ENCODE assay signal across 9 cellular contexts in the genomic region with DNA sequence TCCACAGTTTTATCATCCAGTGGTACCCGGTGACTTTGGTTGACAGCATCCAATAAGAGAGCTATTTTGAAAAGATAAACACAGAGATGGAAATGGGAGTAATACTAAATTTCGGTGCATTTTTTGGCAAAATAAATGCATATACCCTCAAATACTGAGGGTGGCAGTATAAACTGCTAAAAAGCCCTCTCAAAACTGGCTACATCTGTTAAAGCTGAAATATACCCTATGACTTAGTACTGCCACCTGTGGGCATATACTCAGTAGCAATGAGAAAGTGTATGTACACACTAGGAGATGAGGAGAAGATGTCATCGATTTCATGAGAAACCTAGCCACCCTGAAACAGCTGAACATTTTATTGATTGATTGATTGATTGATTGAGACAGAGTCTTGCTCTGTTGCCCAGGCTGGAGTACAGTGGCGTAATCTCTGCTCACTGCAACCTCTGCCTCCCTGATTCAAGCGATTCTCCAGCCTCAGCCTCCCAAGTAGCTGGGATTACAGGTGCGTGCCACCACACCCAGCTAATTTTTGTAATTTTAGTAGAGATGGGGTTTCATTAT. TPM values are rescaled to one million over a fixed set of nuclear protein-coding genes. Genes with fewer than 3 reads are reported as not detected.
DNase-seq lines count a peak whose midpoint lies in the region; ATAC-seq and TF ChIP-seq lines count a peak whose summit lies in the region.
"Had no signal": no experiment of that assay in that cellular context is flagged by ENCODE, and none has a peak within 500 bp of the region (broad histone marks: within the 10 kb centered on the region; RNA-seq: fewer than 3 reads in every experiment).

No MANE protein-coding gene starts in this region.

- no peak overlapping the region for H3K4me3 Mint-ChIP-seq in stimulated activated effector memory CD8-positive, alpha-beta T cell treated with anti-CD3 and anti-CD28 coated beads, Interleukin-12 subunit alpha, Interleukin-12 subunit beta, amount 100 ng/mL, for 72 hours
- H3K4me3 Mint-ChIP-seq in activated T-helper 1 cell treated with anti-CD3 and anti-CD28 coated beads, Interleukin-12 subunit alpha, Interleukin-12 subunit beta, Interleukin-2, Interleukin-4 antibody, amounts not matched to agents 30 ng/mL and 10 ng/mL and 1 ng/mL, durations not matched to agents 14 hours and 24 hours and 36 hours, result no peak overlapping the region
- no peak overlapping the region for H3K4me3 Mint-ChIP-seq in activated T-helper 2 cell treated with anti-CD3 and anti-CD28 coated beads, Interferon-gamma antibody, Interleukin-2, Interleukin-4, amounts not matched to agents 10 μg/mL and 5 μg/mL and 100 μg/mL, durations not matched to agents 14 hours and 24 hours and 36 hours (ENCODE audit: low read depth)

- peak; percentile 22 for DNase-seq in activated gamma-delta T cell treated with Interleukin-2 at 50 U/mL for 16 hours
- no peak for DNase-seq in activated gamma-delta T cell (lab: John Stamatoyannopoulos, UW)
- DNase-seq in RWPE1 (ENCODE audit: low spot score), result peak; percentile 62
- DNase-seq in fibroblast of mammary gland (ENCODE audit: low read depth), result peak; percentile 65
- no peak for DNase-seq in stimulated activated effector memory CD8-positive, alpha-beta T cell treated with anti-CD3 and anti-CD28 coated beads, Interleukin-12 subunit alpha, Interleukin-12 subunit beta, amount 100 ng/mL, for 72 hours (ENCODE audit: low spot score in 2 of 2)
- DNase-seq in activated T-helper 1 cell treated with anti-CD3 and anti-CD28 coated beads, Interleukin-12 subunit alpha, Interleukin-12 subunit beta, Interleukin-2, Interleukin-4 antibody, amounts not matched to agents 30 ng/mL and 10 ng/mL and 1 ng/mL, durations not matched to agents 14 hours and 24 hours and 36 hours (ENCODE audit: low spot score), result no peak
- no peak for DNase-seq in activated T-helper 2 cell treated with anti-CD3 and anti-CD28 coated beads, Interferon-gamma antibody, Interleukin-2, Interleukin-4, amounts not matched to agents 10 μg/mL and 5 μg/mL and 100 μg/mL, durations not matched to agents 14 hours and 24 hours and 36 hours (ENCODE audit: low spot score)

- TF ChIP-seq CTCF in RWPE1 (conservative IDR thresholded peaks at IDR 0.05; ENCODE audit: low read depth) (peak; percentile 35; the same call in 1 of the 2 replicates), fibroblast of mammary gland (conservative IDR thresholded peaks at IDR 0.05; ENCODE audit: control insufficient read depth, insufficient read depth, low read depth, low read length) (peak; percentile 49)

- no peaks in the 10 kb centered on the region for H3K9me3 Mint-ChIP-seq in stimulated activated effector memory CD8-positive, alpha-beta T cell treated with anti-CD3 and anti-CD28 coated beads, Interleukin-12 subunit alpha, Interleukin-12 subunit beta, amount 100 ng/mL, for 72 hours
- no peaks in the 10 kb centered on the region for H3K9me3 Mint-ChIP-seq in activated T-helper 1 cell treated with anti-CD3 and anti-CD28 coated beads, Interleukin-12 subunit alpha, Interleukin-12 subunit beta, Interleukin-2, Interleukin-4 antibody, amounts not matched to agents 30 ng/mL and 10 ng/mL and 1 ng/mL, durations not matched to agents 14 hours and 24 hours and 36 hours
- no peaks in the 10 kb centered on the region for H3K9me3 Mint-ChIP-seq in activated T-helper 2 cell treated with anti-CD3 and anti-CD28 coated beads, Interferon-gamma antibody, Interleukin-2, Interleukin-4, amounts not matched to agents 10 μg/mL and 5 μg/mL and 100 μg/mL, durations not matched to agents 14 hours and 24 hours and 36 hours

- no peaks in the 10 kb centered on the region for H3K36me3 Mint-ChIP-seq in stimulated activated effector memory CD8-positive, alpha-beta T cell treated with anti-CD3 and anti-CD28 coated beads, Interleukin-12 subunit alpha, Interleukin-12 subunit beta, amount 100 ng/mL, for 72 hours
- no peaks in the 10 kb centered on the region for H3K36me3 Mint-ChIP-seq in activated T-helper 1 cell treated with anti-CD3 and anti-CD28 coated beads, Interleukin-12 subunit alpha, Interleukin-12 subunit beta, Interleukin-2, Interleukin-4 antibody, amounts not matched to agents 30 ng/mL and 10 ng/mL and 1 ng/mL, durations not matched to agents 14 hours and 24 hours and 36 hours (ENCODE audit: low read depth)
- no peaks in the 10 kb centered on the region for H3K36me3 Mint-ChIP-seq in activated T-helper 2 cell treated with anti-CD3 and anti-CD28 coated beads, Interferon-gamma antibody, Interleukin-2, Interleukin-4, amounts not matched to agents 10 μg/mL and 5 μg/mL and 100 μg/mL, durations not matched to agents 14 hours and 24 hours and 36 hours (ENCODE audit: low read depth)

- no peak overlapping the region for H3K27ac ChIP-seq in RWPE1

- POLR2A ChIA-PET in RWPE1 (lab: Yijun Ruan, JAX; ENCODE audit: low non-redundant PET), result no interaction called here

- no peak overlapping the region for H3K4me3 ChIP-seq in fibroblast of mammary gland (ENCODE audit: control insufficient read depth, low read depth, low read length)

- CTCF ChIA-PET in RWPE1 (lab: Yijun Ruan, JAX), result interaction anchor here (0.6 to 1.2 kb wide), 7 partner anchors 21 to 1237 kb away, joined by 3 to 4 read pairs (median 3); no protein-coding TSS in a partner anchor

- H3K27me3 Mint-ChIP-seq in activated T-helper 1 cell treated with anti-CD3 and anti-CD28 coated beads, Interleukin-12 subunit alpha, Interleukin-12 subunit beta, Interleukin-2, Interleukin-4 antibody, amounts not matched to agents 30 ng/mL and 10 ng/mL and 1 ng/mL, durations not matched to agents 14 hours and 24 hours and 36 hours (ENCODE audit: insufficient read depth), result peaks cover 4% of the 10 kb centered on the region
- peaks cover 4% of the 10 kb centered on the region for H3K27me3 Mint-ChIP-seq in activated T-helper 2 cell treated with anti-CD3 and anti-CD28 coated beads, Interferon-gamma antibody, Interleukin-2, Interleukin-4, amounts not matched to agents 10 μg/mL and 5 μg/mL and 100 μg/mL, durations not matched to agents 14 hours and 24 hours and 36 hours (ENCODE audit: low read depth)

- peak; percentile 77 for ATAC-seq in HG03378 (IDR thresholded peaks at IDR 0.05; ENCODE audit: unreplicated experiment)
- ATAC-seq in stimulated activated effector memory CD8-positive, alpha-beta T cell treated with anti-CD3 and anti-CD28 coated beads, Interleukin-12 subunit alpha, Interleukin-12 subunit beta, amount 100 ng/mL, for 72 hours, result peak; percentile 97

- peaks cover 8% of the 10 kb centered on the region for H3K4me1 Mint-ChIP-seq in stimulated activated effector memory CD8-positive, alpha-beta T cell treated with anti-CD3 and anti-CD28 coated beads, Interleukin-12 subunit alpha, Interleukin-12 subunit beta, amount 100 ng/mL, for 72 hours
- peaks cover 7% of the 10 kb centered on the region for H3K4me1 Mint-ChIP-seq in activated T-helper 1 cell treated with anti-CD3 and anti-CD28 coated beads, Interleukin-12 subunit alpha, Interleukin-12 subunit beta, Interleukin-2, Interleukin-4 antibody, amounts not matched to agents 30 ng/mL and 10 ng/mL and 1 ng/mL, durations not matched to agents 14 hours and 24 hours and 36 hours (ENCODE audit: low read depth)
- no peaks in the 10 kb centered on the region for H3K4me1 Mint-ChIP-seq in activated T-helper 2 cell treated with anti-CD3 and anti-CD28 coated beads, Interferon-gamma antibody, Interleukin-2, Interleukin-4, amounts not matched to agents 10 μg/mL and 5 μg/mL and 100 μg/mL, durations not matched to agents 14 hours and 24 hours and 36 hours (ENCODE audit: low read depth)

- H3K27ac Mint-ChIP-seq in stimulated activated effector memory CD8-positive, alpha-beta T cell treated with anti-CD3 and anti-CD28 coated beads, Interleukin-12 subunit alpha, Interleukin-12 subunit beta, amount 100 ng/mL, for 72 hours, result no peak overlapping the region
- H3K27ac Mint-ChIP-seq in activated T-helper 1 cell treated with anti-CD3 and anti-CD28 coated beads, Interleukin-12 subunit alpha, Interleukin-12 subunit beta, Interleukin-2, Interleukin-4 antibody, amounts not matched to agents 30 ng/mL and 10 ng/mL and 1 ng/mL, durations not matched to agents 14 hours and 24 hours and 36 hours, result no peak overlapping the region
- H3K27ac Mint-ChIP-seq in activated T-helper 2 cell treated with anti-CD3 and anti-CD28 coated beads, Interferon-gamma antibody, Interleukin-2, Interleukin-4, amounts not matched to agents 10 μg/mL and 5 μg/mL and 100 μg/mL, durations not matched to agents 14 hours and 24 hours and 36 hours, result no peak overlapping the region

- intact Hi-C loops in activated T-helper 1 cell treated with anti-CD3 and anti-CD28 coated beads, Interleukin-12 subunit alpha, Interleukin-12 subunit beta, Interleukin-2, Interleukin-4 antibody, amounts not matched to agents 30 ng/mL and 10 ng/mL and 1 ng/mL, durations not matched to agents 14 hours and 24 hours and 36 hours (cut with micrococcal nuclease), result loop anchor here (1.0 kb wide), 1 partner anchor 75 kb away; no protein-coding TSS in a partner anchor
- intact Hi-C loops in activated T-helper 2 cell treated with anti-CD3 and anti-CD28 coated beads, Interferon-gamma antibody, Interleukin-2, Interleukin-4, amounts not matched to agents 10 μg/mL and 5 μg/mL and 100 μg/mL, durations not matched to agents 14 hours and 24 hours and 36 hours (cut with micrococcal nuclease), result loop anchor here (2.0 kb wide), 1 partner anchor 75 kb away; no protein-coding TSS in a partner anchor

RNA-seq across cellular contexts. Expression of gene TMEM128, which starts 12.2 kb away (rescaled TPM):
- total RNA-seq in activated T-helper 1 cell treated with anti-CD3 and anti-CD28 coated beads, Interleukin-12 subunit alpha, Interleukin-12 subunit beta, Interleukin-2, Interleukin-4 antibody, amounts not matched to agents 30 ng/mL and 10 ng/mL and 1 ng/mL, durations not matched to agents 14 hours and 24 hours and 36 hours, result 17.7 and 19.9 TPM in 2 replicates
- total RNA-seq in activated T-helper 2 cell treated with anti-CD3 and anti-CD28 coated beads, Interferon-gamma antibody, Interleukin-2, Interleukin-4, amounts not matched to agents 10 μg/mL and 5 μg/mL and 100 μg/mL, durations not matched to agents 14 hours and 24 hours and 36 hours, result 17.6 and 18.5 TPM in 2 replicates

RNA-seq across cellular contexts. Expression of gene LYAR, which starts 29.7 kb away (rescaled TPM):
- 86.8 and 88.3 TPM in 2 replicates for total RNA-seq in activated T-helper 1 cell treated with anti-CD3 and anti-CD28 coated beads, Interleukin-12 subunit alpha, Interleukin-12 subunit beta, Interleukin-2, Interleukin-4 antibody, amounts not matched to agents 30 ng/mL and 10 ng/mL and 1 ng/mL, durations not matched to agents 14 hours and 24 hours and 36 hours
- total RNA-seq in activated T-helper 2 cell treated with anti-CD3 and anti-CD28 coated beads, Interferon-gamma antibody, Interleukin-2, Interleukin-4, amounts not matched to agents 10 μg/mL and 5 μg/mL and 100 μg/mL, durations not matched to agents 14 hours and 24 hours and 36 hours, result 61.6 and 61.7 TPM in 2 replicates

RNA-seq across cellular contexts. Expression of gene ZBTB49, which starts 29.8 kb away (rescaled TPM):
- total RNA-seq in activated T-helper 1 cell treated with anti-CD3 and anti-CD28 coated beads, Interleukin-12 subunit alpha, Interleukin-12 subunit beta, Interleukin-2, Interleukin-4 antibody, amounts not matched to agents 30 ng/mL and 10 ng/mL and 1 ng/mL, durations not matched to agents 14 hours and 24 hours and 36 hours, result 7.4 and 8.5 TPM in 2 replicates
- 6.7 and 8.3 TPM in 2 replicates for total RNA-seq in activated T-helper 2 cell treated with anti-CD3 and anti-CD28 coated beads, Interferon-gamma antibody, Interleukin-2, Interleukin-4, amounts not matched to agents 10 μg/mL and 5 μg/mL and 100 μg/mL, durations not matched to agents 14 hours and 24 hours and 36 hours

RNA-seq across cellular contexts. Expression of gene OTOP1, which starts 33.5 kb away (rescaled TPM):
- total RNA-seq in activated T-helper 1 cell treated with anti-CD3 and anti-CD28 coated beads, Interleukin-12 subunit alpha, Interleukin-12 subunit beta, Interleukin-2, Interleukin-4 antibody, amounts not matched to agents 30 ng/mL and 10 ng/mL and 1 ng/mL, durations not matched to agents 14 hours and 24 hours and 36 hours, result not detected in 2 replicates
- total RNA-seq in activated T-helper 2 cell treated with anti-CD3 and anti-CD28 coated beads, Interferon-gamma antibody, Interleukin-2, Interleukin-4, amounts not matched to agents 10 μg/mL and 5 μg/mL and 100 μg/mL, durations not matched to agents 14 hours and 24 hours and 36 hours, result not detected in 2 replicates
- total RNA-seq: temporal lobe had no signal

Comparison
In these comparisons a context has a peak if more than half of its experiments do, and no peak if none do; other contexts are left out.
1. DNase-seq: peak in activated gamma-delta T cell treated with Interleukin-2 at 50 U/mL for 16 hours (single experiment), RWPE1 (single experiment) and fibroblast of mammary gland (single experiment); none in activated gamma-delta T cell (single experiment), stimulated activated effector memory CD8-positive, alpha-beta T cell treated with anti-CD3 and anti-CD28 coated beads, Interleukin-12 subunit alpha, Interleukin-12 subunit beta, amount 100 ng/mL, for 72 hours (0 of 2), activated T-helper 1 cell treated with anti-CD3 and anti-CD28 coated beads, Interleukin-12 subunit alpha, Interleukin-12 subunit beta, Interleukin-2, Interleukin-4 antibody, amounts not matched to agents 30 ng/mL and 10 ng/mL and 1 ng/mL, durations not matched to agents 14 hours and 24 hours and 36 hours (single experiment) and activated T-helper 2 cell treated with anti-CD3 and anti-CD28 coated beads, Interferon-gamma antibody, Interleukin-2, Interleukin-4, amounts not matched to agents 10 μg/mL and 5 μg/mL and 100 μg/mL, durations not matched to agents 14 hours and 24 hours and 36 hours (single experiment).